In genomic region chr1:15336866-15337265, GRCh38 we compare ENCODE assay signal across 24 cellular contexts.
DNase-seq lines count a peak whose midpoint lies in the region; ATAC-seq and TF ChIP-seq lines count a peak whose summit lies in the region.
"Had no signal": no experiment of that assay in that cellular context is flagged by ENCODE, and none has a peak within 500 bp of the region (broad histone marks: within the 10 kb centered on the region; RNA-seq: fewer than 3 reads in every experiment).

No MANE protein-coding gene starts in this region.

- H3K4me2 ChIP-seq in IMR-90 (ENCODE audit: low read depth, low read length), result no peak overlapping the region
- H3K4me2 ChIP-seq: PC-9 had no signal

- no peaks in the 10 kb centered on the region for H3K79me1 ChIP-seq in IMR-90 (ENCODE audit: low read depth in 1 of 2, low read length in 2 of 2)

- H4K91ac ChIP-seq in IMR-90 (ENCODE audit: insufficient read depth, low read depth, low read length), result no peak overlapping the region; the same call in 1 of the 2 replicates

- intact Hi-C loops in IMR-90 (cut with micrococcal nuclease) (no loop called here), lower lobe of right lung (cut with DNase I) (no loop called here), lower leg skin (cut with DNase I; ENCODE audit: low total_unique reads) (loop anchor here (5.0 kb wide), 1 partner anchor 40 kb away; no protein-coding TSS in a partner anchor)
- intact Hi-C loops in dendritic cell treated with granulocyte-macrophage colony-stimulating factor and Interleukin-4, amounts not matched to agents 40 ng/mL and 50 ng/mL, for 4 days (cut with micrococcal nuclease), result no loop called here

- H3K4me1 ChIP-seq in IMR-90 (ENCODE audit: control insufficient read depth, insufficient read depth, low read length), result peaks cover 14% of the 10 kb centered on the region
- H3K4me1 ChIP-seq in lower lobe of right lung, result peaks cover 23% of the 10 kb centered on the region
- H3K4me1 ChIP-seq in stomach smooth muscle (ENCODE audit: control insufficient read depth, insufficient read depth, low read length), result peaks cover 22% of the 10 kb centered on the region
- H3K4me1 ChIP-seq: breast epithelium had no signal

- H2AFZ ChIP-seq in IMR-90 (replicated peaks; ENCODE audit: low read length, poor library complexity), result peak overlapping the region; percentile 89
- H2AFZ ChIP-seq: PC-9 had no signal

- no peak overlapping the region for H3K27ac ChIP-seq in IMR-90 (ENCODE audit: insufficient read depth, low read length)
- H3K27ac ChIP-seq in lower lobe of right lung, result no peak overlapping the region
- peak overlapping the region; percentile 46 for H3K27ac ChIP-seq in stomach smooth muscle (ENCODE audit: low read length)
- H3K27ac ChIP-seq: PC-9, VCaP had no signal

- H3K4me1 Mint-ChIP-seq in dendritic cell treated with granulocyte-macrophage colony-stimulating factor and Interleukin-4, amounts not matched to agents 40 ng/mL and 50 ng/mL, for 4 days (ENCODE audit: low read depth), result peaks cover 74% of the 10 kb centered on the region

- POLR2A ChIA-PET in IMR-90 (lab: Charles Lee; ENCODE audit: unreplicated experiment), result interaction anchor here (0.5 kb wide), 1 partner anchor 385 kb away, joined by 4 read pairs; no protein-coding TSS in a partner anchor

- peaks cover 6% of the 10 kb centered on the region for H3K9me3 Mint-ChIP-seq in dendritic cell treated with granulocyte-macrophage colony-stimulating factor and Interleukin-4, amounts not matched to agents 40 ng/mL and 50 ng/mL, for 4 days
- H3K9me3 Mint-ChIP-seq: activated CD4-positive, alpha-beta T cell treated with anti-CD3 and anti-CD28 coated beads, Interleukin-2, amount 10 ng/mL, durations not matched to agents 7 days and 5 days; activated T-helper 2 cell treated with anti-CD3 and anti-CD28 coated beads, Interferon-gamma antibody, Interleukin-2, Interleukin-4, amounts not matched to agents 10 μg/mL and 5 μg/mL and 100 μg/mL, durations not matched to agents 14 hours and 24 hours and 36 hours had no signal

- TF ChIP-seq CTCF in IMR-90 (conservative IDR thresholded peaks at IDR 0.05; ENCODE audit: low read depth, low read length) (no peak), lower lobe of right lung (IDR thresholded peaks at IDR 0.05) (no peak), foreskin fibroblast (IDR thresholded peaks at IDR 0.05; ENCODE audit: low read depth, low read length) (no peak), lower leg skin (IDR thresholded peaks at IDR 0.05) (no peak)

- CTCF ChIA-PET in IMR-90 (lab: Yijun Ruan, JAX), result interaction anchor here (0.7 kb wide), 1 partner anchor 90 kb away, joined by 3 read pairs; no protein-coding TSS in a partner anchor

- DNase-seq in IMR-90 (no peak), lower lobe of right lung (peak; percentile 40), NCI-H1930 (lab: John Stamatoyannopoulos, UW) (no peak), foreskin fibroblast (no peak), HT-29 (ENCODE audit: low spot score) (no peak), lower leg skin (ENCODE audit: low spot score in 2 of 2) (no peak)
- DNase-seq: activated CD4-positive, alpha-beta T cell treated with anti-CD3 and anti-CD28 coated beads, Interleukin-2, amount 10 ng/mL, durations not matched to agents 7 days and 5 days; CD4-positive, CD25-positive, alpha-beta regulatory T cell; DMS153; GF-D8; KBM-7; NCI-H1694; NCI-H774; stimulated activated CD4-positive, alpha-beta T cell treated with anti-CD3 and anti-CD28 coated beads, Interleukin-4, amount 100 ng/mL, for 24 hours; T-helper 17 cell had no signal

- no peak overlapping the region for H3K23ac ChIP-seq in IMR-90 (ENCODE audit: low read depth, low read length)

- BruUV-seq in IMR-90 (replicated peaks; lab: Mats Ljungman, UMichigan), result no TSS peak

- H2BK15ac ChIP-seq in IMR-90 (ENCODE audit: low read depth, low read length), result no peak overlapping the region

- no peak overlapping the region for H2BK120ac ChIP-seq in IMR-90 (ENCODE audit: low read depth, low read length)

- ATAC-seq in IMR-90 (ENCODE audit: low read depth), result no peak
- ATAC-seq in lower lobe of right lung, result no peak
- ATAC-seq: T-helper 17 cell had no signal

- peak overlapping the region; percentile 72 for H2AK5ac ChIP-seq in IMR-90 (ENCODE audit: low read depth, low read length)

- no peak overlapping the region for H3K9ac ChIP-seq in IMR-90 (ENCODE audit: low read depth, low read length)
- no peak overlapping the region for H3K9ac ChIP-seq in stomach smooth muscle (ENCODE audit: low read length in 2 of 2)

- H2BK5ac ChIP-seq in IMR-90 (ENCODE audit: low read depth, low read length, poor library complexity, severe bottlenecking), result no peak overlapping the region

- no peaks in the 10 kb centered on the region for H3K36me3 Mint-ChIP-seq in dendritic cell treated with granulocyte-macrophage colony-stimulating factor and Interleukin-4, amounts not matched to agents 40 ng/mL and 50 ng/mL, for 4 days (ENCODE audit: low read depth)
- H3K36me3 Mint-ChIP-seq: CD4-positive, CD25-positive, alpha-beta regulatory T cell; mesothelial cell of epicardium had no signal

- in situ Hi-C loops in IMR-90 (cut with MboI; ENCODE audit: low sequenced_read_pairs), result no loop called here

- dilution Hi-C loops in IMR-90 (cut with HindIII; ENCODE audit: low sequenced_read_pairs, unreplicated experiment), result no loop called here

- H3K27me3 ChIP-seq in IMR-90 (ENCODE audit: control insufficient read depth, insufficient read depth, low read length) (no peaks in the 10 kb centered on the region; the same call in 1 of the 2 replicates), lower lobe of right lung (ENCODE audit: low read depth) (no peaks in the 10 kb centered on the region), stomach smooth muscle (ENCODE audit: control insufficient read depth in 1 of 2, insufficient read depth in 2 of 2, low read length in 2 of 2) (no peaks in the 10 kb centered on the region)
- H3K27me3 ChIP-seq: breast epithelium had no signal

- 0 out of 2 replicates have a peak, but pooled peaks cover 2% of the 10 kb centered on the region for H3K9me3 ChIP-seq in IMR-90 (ENCODE audit: control insufficient read depth, insufficient read depth, low read length)
- H3K9me3 ChIP-seq in lower lobe of right lung, result no peaks in the 10 kb centered on the region
- H3K9me3 ChIP-seq in stomach smooth muscle (ENCODE audit: control insufficient read depth in 2 of 2, low read length in 2 of 2), result no peaks in the 10 kb centered on the region
- H3K9me3 ChIP-seq: breast epithelium had no signal

- no peak overlapping the region for H3K14ac ChIP-seq in IMR-90 (replicated peaks; ENCODE audit: low read depth, low read length)

- no peak overlapping the region for H2BK20ac ChIP-seq in IMR-90 (ENCODE audit: low read depth, low read length)

- no peak overlapping the region for H4K5ac ChIP-seq in IMR-90 (ENCODE audit: low read depth, low read length)

- no peak overlapping the region for H3K56ac ChIP-seq in IMR-90 (ENCODE audit: extremely low read depth, insufficient read depth, low read length)

- H3K27ac Mint-ChIP-seq in dendritic cell treated with granulocyte-macrophage colony-stimulating factor and Interleukin-4, amounts not matched to agents 40 ng/mL and 50 ng/mL, for 4 days, result peak overlapping the region; percentile 61
- H3K27ac Mint-ChIP-seq: activated CD4-positive, alpha-beta T cell treated with anti-CD3 and anti-CD28 coated beads, Interleukin-2, amount 10 ng/mL, durations not matched to agents 7 days and 5 days; activated T-helper 2 cell treated with anti-CD3 and anti-CD28 coated beads, Interferon-gamma antibody, Interleukin-2, Interleukin-4, amounts not matched to agents 10 μg/mL and 5 μg/mL and 100 μg/mL, durations not matched to agents 14 hours and 24 hours and 36 hours; CD4-positive, CD25-positive, alpha-beta regulatory T cell; mesothelial cell of epicardium; progenitor cell of endocrine pancreas; T-helper 17 cell had no signal

- no peak for TF ChIP-seq RAD21 in IMR-90 (IDR thresholded peaks at IDR 0.05; ENCODE audit: low read length)

- peak overlapping the region in 1 of 2 experiments; percentile 35; a peak in 2 of 4 replicates for H4K8ac ChIP-seq in IMR-90 (ENCODE audit: low read depth in 2 of 2, low read length in 2 of 2)

- H2AK9ac ChIP-seq in IMR-90 (replicated peaks; ENCODE audit: low read depth, low read length, poor library complexity), result peak overlapping the region; percentile 73

- no peak overlapping the region for H3K4me3 Mint-ChIP-seq in dendritic cell treated with granulocyte-macrophage colony-stimulating factor and Interleukin-4, amounts not matched to agents 40 ng/mL and 50 ng/mL, for 4 days
- H3K4me3 Mint-ChIP-seq: activated CD4-positive, alpha-beta T cell treated with anti-CD3 and anti-CD28 coated beads, Interleukin-2, amount 10 ng/mL, durations not matched to agents 7 days and 5 days; CD4-positive, CD25-positive, alpha-beta regulatory T cell; mesothelial cell of epicardium; nephron; T-helper 17 cell had no signal

- H4K20me1 ChIP-seq in IMR-90 (ENCODE audit: insufficient read depth, low read length), result no peaks in the 10 kb centered on the region

- TF ChIP-seq POLR2A in IMR-90 (IDR thresholded peaks at IDR 0.05; ENCODE audit: low read depth, low read length) (no peak), lower leg skin (IDR thresholded peaks at IDR 0.05) (no peak)

- H3K4ac ChIP-seq in IMR-90 (ENCODE audit: low read depth, low read length), result peak overlapping the region; percentile 63

- no peak overlapping the region for H3K4me3 ChIP-seq in IMR-90 (ENCODE audit: insufficient read depth, low read depth, low read length)
- H3K4me3 ChIP-seq in lower lobe of right lung, result no peak overlapping the region
- H3K4me3 ChIP-seq in stomach smooth muscle (ENCODE audit: low read length in 2 of 2), result peak overlapping the region in 1 of 2 donors; percentile 47
- no peak overlapping the region for H3K4me3 ChIP-seq in foreskin fibroblast (ENCODE audit: low read depth in 1 of 2, low read length in 2 of 2)
- no peak overlapping the region for H3K4me3 ChIP-seq in lower leg skin (ENCODE audit: low read depth, poor library complexity, severe bottlenecking)
- H3K4me3 ChIP-seq: breast epithelium, PC-9 had no signal

- no peak overlapping the region for H3K18ac ChIP-seq in IMR-90 (ENCODE audit: low read depth, low read length)

- H3K36me3 ChIP-seq in IMR-90 (ENCODE audit: control insufficient read depth, insufficient read depth, low read length) (no peaks in the 10 kb centered on the region), lower lobe of right lung (no peaks in the 10 kb centered on the region), stomach smooth muscle (ENCODE audit: control insufficient read depth in 2 of 2, insufficient read depth in 2 of 2, low read length in 2 of 2) (no peaks in the 10 kb centered on the region)
- H3K36me3 ChIP-seq: breast epithelium had no signal

- H3K27me3 Mint-ChIP-seq in dendritic cell treated with granulocyte-macrophage colony-stimulating factor and Interleukin-4, amounts not matched to agents 40 ng/mL and 50 ng/mL, for 4 days, result peaks cover 24% of the 10 kb centered on the region

- WGBS in IMR-90 (ENCODE audit: extremely low coverage in 2 of 2, insufficient read length in 1 of 2), 2 experiments, result no CpG with 5 or more reads among the region's 7 CpGs
- 40 to 43% methylated on average over 7 of the region's 7 CpGs for WGBS in lower leg skin, 2 donors

- peaks cover 19% of the 10 kb centered on the region for H3K9me1 ChIP-seq in IMR-90 (ENCODE audit: insufficient read depth, low read length)
